In the genomic region with DNA sequence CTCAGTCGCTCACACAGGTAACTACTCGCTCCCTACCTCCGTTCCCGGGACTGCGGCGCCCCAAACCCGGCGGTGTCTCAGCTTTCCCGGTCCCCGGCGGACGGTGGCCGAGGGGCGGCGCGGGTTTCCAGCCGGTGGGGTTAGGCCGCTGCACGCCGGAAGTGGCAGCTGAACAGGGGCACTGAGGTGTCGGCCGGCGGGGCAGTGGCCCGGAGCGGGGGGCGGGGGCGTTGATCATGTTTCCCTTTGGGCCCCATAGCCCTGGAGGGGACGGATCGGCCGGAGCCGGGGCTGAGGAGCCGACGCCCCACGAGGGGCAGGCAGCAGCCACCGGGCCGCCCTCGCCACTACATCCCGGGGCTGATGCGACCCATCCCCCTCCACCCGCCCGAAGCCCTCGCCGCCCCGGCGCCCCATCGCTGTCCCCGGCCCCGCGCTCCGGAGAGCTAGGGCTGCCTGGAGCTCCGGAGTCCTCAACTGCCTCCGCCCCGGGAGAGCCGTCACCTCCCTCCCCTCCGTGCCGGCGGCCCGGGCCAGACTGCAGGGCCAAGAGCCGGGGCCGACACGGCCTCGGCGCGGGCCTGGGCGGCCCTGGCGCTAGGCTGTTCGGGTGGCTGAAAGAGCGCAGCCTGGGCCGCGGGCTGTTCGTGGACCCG, we compare ENCODE assay signal across 8 cellular contexts. TPM values are rescaled to one million over a fixed set of nuclear protein-coding genes. Genes with fewer than 3 reads are reported as not detected.
DNase-seq lines count a peak whose midpoint lies in the region; ATAC-seq and TF ChIP-seq lines count a peak whose summit lies in the region.

A gene with protein sequence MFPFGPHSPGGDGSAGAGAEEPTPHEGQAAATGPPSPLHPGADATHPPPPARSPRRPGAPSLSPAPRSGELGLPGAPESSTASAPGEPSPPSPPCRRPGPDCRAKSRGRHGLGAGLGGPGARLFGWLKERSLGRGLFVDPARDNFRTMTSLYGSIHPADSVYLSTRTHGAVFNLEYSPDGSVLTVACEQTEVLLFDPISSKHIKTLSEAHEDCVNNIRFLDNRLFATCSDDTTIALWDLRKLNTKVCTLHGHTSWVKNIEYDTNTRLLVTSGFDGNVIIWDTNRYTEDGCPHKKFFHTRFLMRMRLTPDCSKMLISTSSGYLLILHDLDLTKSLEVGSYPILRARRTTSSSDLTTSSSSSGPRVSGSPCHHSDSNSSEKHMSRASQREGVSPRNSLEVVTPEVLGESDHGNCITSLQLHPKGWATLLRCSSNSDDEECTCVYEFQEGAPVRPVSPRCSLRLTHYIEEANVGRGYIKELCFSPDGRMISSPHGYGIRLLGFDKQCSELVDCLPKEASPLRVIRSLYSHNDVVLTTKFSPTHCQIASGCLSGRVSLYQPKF (plus strand): TSS at position 167 of the 656 bp plus-strand sequence. CDS start 70 bp downstream, at position 237.

- peak within 1 kb of the TSS; percentile 69 for H3K27ac ChIP-seq in OCI-LY7 (ENCODE audit: low read depth, low read length, poor library complexity, severe bottlenecking)
- peak within 1 kb of the TSS; percentile 52 for H3K27ac ChIP-seq in muscle layer of duodenum (ENCODE audit: low read length)

- peak within 1 kb of the TSS; percentile 80 for H2AFZ ChIP-seq in OCI-LY7 (ENCODE audit: low read length)

- peaks cover 16% of the 10 kb centered on the region for H4K20me1 ChIP-seq in OCI-LY7 (ENCODE audit: insufficient read depth, low read length)

- ATAC-seq in GM19468 (IDR thresholded peaks at IDR 0.05; ENCODE audit: extremely low read depth, unreplicated experiment) = peak; percentile 38
- ATAC-seq in esophagus mucosa = peak; percentile 94

- peak within 1 kb of the TSS; percentile 69 for H3K4me3 Mint-ChIP-seq in Calu3 (ENCODE audit: low read depth, unreplicated experiment)
- peak within 1 kb of the TSS; percentile 93 for H3K4me3 Mint-ChIP-seq in activated T-cell treated with anti-CD3 and anti-CD28 coated beads, Interleukin-2, amount 50 U/mL, for 24 hours

- H3K27ac Mint-ChIP-seq in Calu3 (ENCODE audit: unreplicated experiment) = no peak within 1 kb of the TSS
- H3K27ac Mint-ChIP-seq in activated T-cell treated with anti-CD3 and anti-CD28 coated beads, Interleukin-2, amount 50 U/mL, for 24 hours = peak within 1 kb of the TSS; percentile 96

- peaks cover 35% of the 10 kb centered on the region for H3K79me2 ChIP-seq in OCI-LY7 (ENCODE audit: insufficient read depth, low read depth, low read length)

- H3K4me1 ChIP-seq in OCI-LY7 (ENCODE audit: insufficient read depth, low read length, poor library complexity, severe bottlenecking) (peaks cover 27% of the 10 kb centered on the region), muscle layer of duodenum (ENCODE audit: control insufficient read depth in 1 of 2, insufficient read depth in 2 of 2, low read length in 2 of 2) (peaks cover 14 to 34% of the 10 kb centered on the region in 2 donors)

- H3K4me3 ChIP-seq in OCI-LY7 (ENCODE audit: low read depth, low read length, poor library complexity, severe bottlenecking) = peak within 1 kb of the TSS; percentile 93
- peak within 1 kb of the TSS; percentile 85 to 95 for H3K4me3 ChIP-seq in muscle layer of duodenum (ENCODE audit: low read depth in 1 of 2, low read length in 2 of 2)

- H3K9me3 Mint-ChIP-seq in Calu3 (ENCODE audit: low read depth, unreplicated experiment) = no peaks in the 10 kb centered on the region
- no peaks in the 10 kb centered on the region for H3K9me3 Mint-ChIP-seq in activated T-cell treated with anti-CD3 and anti-CD28 coated beads, Interleukin-2, amount 50 U/mL, for 24 hours

- H3K36me3 Mint-ChIP-seq in Calu3 (ENCODE audit: insufficient read depth, unreplicated experiment) = peaks cover 7% of the 10 kb centered on the region
- H3K36me3 Mint-ChIP-seq in activated T-cell treated with anti-CD3 and anti-CD28 coated beads, Interleukin-2, amount 50 U/mL, for 24 hours (ENCODE audit: low read depth) = peaks cover 33% of the 10 kb centered on the region

- peak within 1 kb of the TSS; percentile 95 for H3K4me2 ChIP-seq in OCI-LY7 (ENCODE audit: low read length)

- BruUV-seq in Calu3 (replicated peaks; lab: Mats Ljungman, UMichigan) (no TSS peak), OCI-LY7 (replicated peaks; lab: Mats Ljungman, UMichigan) (no TSS peak)

- intact Hi-C loops in Calu3 (cut with micrococcal nuclease; ENCODE audit: unreplicated experiment) (no loop called here), OCI-LY7 (cut with micrococcal nuclease; ENCODE audit: unreplicated experiment) (loop anchor here (1.0 to 5.0 kb wide), 2 partner anchors 15 to 208 kb away; partner anchors contain the start of genes EXOSC3 and TOMM5)

- no peak for TF ChIP-seq CTCF in Calu3 (IDR thresholded peaks at IDR 0.05; ENCODE audit: unreplicated experiment)
- TF ChIP-seq CTCF in OCI-LY7 (conservative IDR thresholded peaks at IDR 0.05; ENCODE audit: low read length) = no peak

- POLR2A ChIA-PET in OCI-LY7 (lab: Charles Lee) = interaction anchor here (0.5 to 1.7 kb wide), 8 partner anchors 8 to 52 kb away, joined by 3 to 8 read pairs (median 4); partner anchors contain the start of gene EXOSC3

- H3K4me1 Mint-ChIP-seq in Calu3 (ENCODE audit: low read depth, unreplicated experiment) = peaks cover 7% of the 10 kb centered on the region
- peaks cover 44% of the 10 kb centered on the region for H3K4me1 Mint-ChIP-seq in activated T-cell treated with anti-CD3 and anti-CD28 coated beads, Interleukin-2, amount 50 U/mL, for 24 hours (ENCODE audit: low read depth)

- no peaks in the 10 kb centered on the region for H3K27me3 Mint-ChIP-seq in Calu3 (ENCODE audit: unreplicated experiment)
- no peaks in the 10 kb centered on the region for H3K27me3 Mint-ChIP-seq in activated T-cell treated with anti-CD3 and anti-CD28 coated beads, Interleukin-2, amount 50 U/mL, for 24 hours

- H3K9me3 ChIP-seq in OCI-LY7 (ENCODE audit: low read length) = no peaks in the 10 kb centered on the region
- H3K9me3 ChIP-seq in muscle layer of duodenum (ENCODE audit: control insufficient read depth in 1 of 2, low read length in 2 of 2) = no peaks in the 10 kb centered on the region

- no peaks in the 10 kb centered on the region for H3K9me2 ChIP-seq in OCI-LY7 (ENCODE audit: insufficient read depth, low read length)

- CTCF ChIA-PET in Calu3 (lab: Charles Lee) = no interaction called here
- CTCF ChIA-PET in OCI-LY7 (lab: Charles Lee; ENCODE audit: unreplicated experiment) = interaction anchor here (0.6 kb wide), 2 partner anchors 10 to 18 kb away, joined by 3 to 7 read pairs; no protein-coding TSS in a partner anchor

- peak; percentile 83 for DNase-seq in Calu3
- DNase-seq in HS-5 (ENCODE audit: low read depth) = peak; percentile 50
- peak; percentile 90 for DNase-seq in OCI-LY7 (ENCODE audit: low spot score)
- DNase-seq in activated T-cell treated with anti-CD3 and anti-CD28 coated beads, Interleukin-2, amount 50 U/mL, for 24 hours = peak; percentile 99
- peak; percentile 73 to 79 for DNase-seq in stimulated activated CD8-positive, alpha-beta memory T cell treated with anti-CD3 and anti-CD28 coated beads, Interleukin-7, amount 100 ng/mL, for 4 hours (ENCODE audit: low read depth in 2 of 2)

- H3K36me3 ChIP-seq in OCI-LY7 (ENCODE audit: insufficient read depth, low read length) = peaks cover 16% of the 10 kb centered on the region
- no peaks in the 10 kb centered on the region for H3K36me3 ChIP-seq in muscle layer of duodenum (ENCODE audit: control insufficient read depth in 1 of 2, insufficient read depth in 2 of 2, low read length in 2 of 2)

- H3K27me3 ChIP-seq in muscle layer of duodenum (ENCODE audit: low read depth, low read length) = no peaks in the 10 kb centered on the region

RNA-seq across cellular contexts. Expression of the gene that starts here (rescaled TPM):
- total RNA-seq in Calu3 (2022) (5.7 and 6.2 TPM in 2 replicates), OCI-LY7 (2022) (20.8 and 24.9 TPM in 2 replicates), esophagus mucosa (24.4 TPM)
- total RNA-seq in OCI-LY7 (2014; rRNA removed; shearing (Covaris generic)) = 10.9 and 12.8 TPM in 2 replicates

Comparison
In these comparisons a context has a peak if more than half of its experiments do, and no peak if none do; other contexts are left out.
1. Peak in every context shown above with its lines: DNase-seq, ATAC-seq, H3K4me3 ChIP-seq and H3K27ac ChIP-seq.